ENCODE assay signal across 12 cellular contexts in the genomic region with DNA sequence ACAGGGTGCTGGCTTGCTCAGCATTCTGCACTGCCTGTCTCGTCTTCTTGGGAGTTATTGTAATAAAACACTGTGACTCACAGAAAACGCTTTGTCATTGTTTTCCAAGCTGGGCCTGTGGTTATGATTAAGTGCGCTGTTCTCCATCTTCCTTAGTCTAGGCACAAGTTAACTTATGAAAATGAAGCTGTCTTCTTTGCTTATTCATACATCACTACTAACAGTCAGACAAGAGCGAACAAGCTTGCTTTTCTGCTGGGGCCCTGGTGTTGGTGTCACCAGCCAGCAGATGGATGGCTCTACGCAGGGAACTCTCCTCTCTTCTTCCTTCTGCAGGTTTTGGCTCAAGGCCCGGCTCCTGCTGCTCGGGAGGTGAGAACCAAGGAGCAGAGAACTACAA.
DNase-seq lines count a peak whose midpoint lies in the region; ATAC-seq and TF ChIP-seq lines count a peak whose summit lies in the region.
"Had no signal": no experiment of that assay in that cellular context is flagged by ENCODE, and none has a peak within 500 bp of the region (broad histone marks: within the 10 kb centered on the region; RNA-seq: fewer than 3 reads in every experiment).

No MANE protein-coding gene starts in this region.

- peak; percentile 2 for DNase-seq in activated CD4-positive, alpha-beta T cell treated with anti-CD3 and anti-CD28 coated beads for 48 hours
- no peak for DNase-seq in activated CD4-positive, alpha-beta T cell treated with anti-CD3 and anti-CD28 coated beads for 4 hours
- no peak for DNase-seq in RWPE2 (ENCODE audit: low spot score)
- DNase-seq in glomerular visceral epithelial cell (ENCODE audit: extremely low spot score): peak; percentile 89
- DNase-seq in uterus: peak; percentile 15 to 23
- no peak for DNase-seq in NCI-H82 treated with DMSO at 0.1 percent for 48 hours (lab: John Stamatoyannopoulos, UW; ENCODE audit: unreplicated experiment)
- no peak for DNase-seq in RPMI8226
- DNase-seq: activated CD4-positive, alpha-beta T cell treated with anti-CD3 and anti-CD28 coated beads for 1 hour; CD8-positive, alpha-beta memory T cell; NCI-H69; right cardiac atrium had no signal

- TF ChIP-seq POLR2A in uterus (IDR thresholded peaks at IDR 0.05): no peak

- H3K4me3 ChIP-seq in RWPE2 (ENCODE audit: severe bottlenecking): no peak overlapping the region
- no peak overlapping the region for H3K4me3 ChIP-seq in uterus

- H3K9me3 ChIP-seq in RWPE2 (ENCODE audit: severe bottlenecking): no peaks in the 10 kb centered on the region
- H3K9me3 ChIP-seq in uterus: no peaks in the 10 kb centered on the region

- H3K27ac ChIP-seq in RWPE2 (ENCODE audit: poor library complexity, severe bottlenecking) (no peak overlapping the region), uterus (no peak overlapping the region)

- H3K4me1 ChIP-seq in RWPE2 (ENCODE audit: insufficient read depth, poor library complexity, severe bottlenecking): peaks cover 2% of the 10 kb centered on the region
- H3K4me1 ChIP-seq in uterus: no peaks in the 10 kb centered on the region

- H3K27me3 ChIP-seq in RWPE2 (ENCODE audit: insufficient read depth, poor library complexity, severe bottlenecking) (no peaks in the 10 kb centered on the region), uterus (no peaks in the 10 kb centered on the region)

- peak; percentile 96 for ATAC-seq in RWPE2 (ENCODE audit: low read depth)
- ATAC-seq in GM21825 (IDR thresholded peaks at IDR 0.05; ENCODE audit: unreplicated experiment): no peak
- ATAC-seq: right cardiac atrium had no signal

- H3K36me3 ChIP-seq in RWPE2 (ENCODE audit: low read depth) (no peaks in the 10 kb centered on the region), uterus (no peaks in the 10 kb centered on the region)

- TF ChIP-seq CTCF in RWPE2 (IDR thresholded peaks at IDR 0.05; ENCODE audit: poor library complexity, severe bottlenecking) (no peak), uterus (IDR thresholded peaks at IDR 0.05) (no peak)

- intact Hi-C loops in uterus (cut with DNase I; ENCODE audit: low total_unique reads): no loop called here

Comparison
In these comparisons a context has a peak if more than half of its experiments do, and no peak if none do; other contexts are left out.
1. DNase-seq: peak in activated CD4-positive, alpha-beta T cell treated with anti-CD3 and anti-CD28 coated beads for 48 hours (single experiment), glomerular visceral epithelial cell (single experiment) and uterus (2 of 2); none in activated CD4-positive, alpha-beta T cell treated with anti-CD3 and anti-CD28 coated beads for 4 hours (0 of 2), RWPE2 (single experiment), NCI-H82 treated with DMSO at 0.1 percent for 48 hours (single experiment) and RPMI8226 (single experiment).